In genomic region chr16:80369559-80369958, GRCh38 we compare ENCODE assay signal across 8 cellular contexts.
A peak's percentile ranks its signal among the peaks of the same experiment; 100 is the strongest.
DNase-seq lines count a peak whose midpoint lies in the region; ATAC-seq and TF ChIP-seq lines count a peak whose summit lies in the region.

No MANE protein-coding gene starts in this region.

- no peak overlapping the region for H3K9ac ChIP-seq in neuronal stem cell (ENCODE audit: low read depth, low read length, poor library complexity)

- H3K9me3 ChIP-seq in Peyer's patch (no peaks in the 10 kb centered on the region), neuronal stem cell (replicated peaks in 1 of 2; ENCODE audit: control insufficient read depth in 2 of 2, insufficient read depth in 1 of 2, low read depth in 1 of 2, low read length in 2 of 2) (peaks cover 0 to 8% of the 10 kb centered on the region in 2 donors)

- no peak overlapping the region for H2AK5ac ChIP-seq in neuronal stem cell (ENCODE audit: low read depth, low read length)

- no CpG with 5 or more reads among the region's 6 CpGs for WGBS in neuronal stem cell (ENCODE audit: extremely low coverage in 2 of 2, insufficient read length in 2 of 2, insufficient replicate concordance in 1 of 2), 2 donors

- no peak overlapping the region for H3K4ac ChIP-seq in neuronal stem cell (ENCODE audit: low read length)

- no peak for TF ChIP-seq POLR2A in Peyer's patch (IDR thresholded peaks at IDR 0.05)

- H3K18ac ChIP-seq in neuronal stem cell (ENCODE audit: low read length): no peak overlapping the region

- H3K4me2 ChIP-seq in neuronal stem cell (ENCODE audit: insufficient read depth, low read length, poor library complexity, severe bottlenecking): no peak overlapping the region

- H2BK120ac ChIP-seq in neuronal stem cell (ENCODE audit: low read depth, low read length): no peak overlapping the region

- H3K14ac ChIP-seq in neuronal stem cell (ENCODE audit: low read length): no peak overlapping the region

- H3K4me1 ChIP-seq in Peyer's patch (no peaks in the 10 kb centered on the region), neuronal stem cell (ENCODE audit: control insufficient read depth in 2 of 2, insufficient read depth in 1 of 2, low read depth in 1 of 2, low read length in 2 of 2) (peaks cover 0 to 7% of the 10 kb centered on the region in 2 donors)

- H4K8ac ChIP-seq in neuronal stem cell (ENCODE audit: low read depth, low read length): no peak overlapping the region

- in situ Hi-C loops in GM13977 (cut with MboI; ENCODE audit: low pct_unique_long_range_greater_than_20kb, low sequenced_read_pairs, unreplicated experiment): no loop called here

- ATAC-seq in HG03139 (IDR thresholded peaks at IDR 0.05; ENCODE audit: unreplicated experiment): no peak

- no peak overlapping the region for H2BK15ac ChIP-seq in neuronal stem cell (ENCODE audit: low read length)

- H4K91ac ChIP-seq in neuronal stem cell (ENCODE audit: low read depth, low read length, poor library complexity): no peak overlapping the region

- no peak overlapping the region for H3K4me3 ChIP-seq in Peyer's patch
- H3K4me3 ChIP-seq in neuronal stem cell (ENCODE audit: low read length in 2 of 2): no peak overlapping the region

- peak; percentile 25 for TF ChIP-seq CTCF in GM13977 (IDR thresholded peaks at IDR 0.05; ENCODE audit: extremely low read depth, insufficient read depth, missing control alignments)
- peak in 4 of 6 experiments; percentile 22 to 71 (median 69) for TF ChIP-seq CTCF in Peyer's patch (IDR thresholded peaks at IDR 0.05)

- H3K27ac ChIP-seq in Peyer's patch (no peak overlapping the region), neuronal stem cell (replicated peaks; ENCODE audit: low read length) (no peak overlapping the region)

- no peak overlapping the region for H3K23ac ChIP-seq in neuronal stem cell (ENCODE audit: low read depth, low read length, poor library complexity)

- H3K36me3 ChIP-seq in Peyer's patch: no peaks in the 10 kb centered on the region
- no peaks in the 10 kb centered on the region for H3K36me3 ChIP-seq in neuronal stem cell (replicated peaks in 1 of 2; ENCODE audit: control insufficient read depth in 2 of 2, insufficient read depth in 2 of 2, low read length in 2 of 2)

- no peaks in the 10 kb centered on the region for H3K27me3 ChIP-seq in Peyer's patch
- H3K27me3 ChIP-seq in neuronal stem cell (ENCODE audit: control insufficient read depth in 3 of 3, insufficient read depth in 3 of 3, low read depth in 1 of 3, low read length in 3 of 3): no peaks in the 10 kb centered on the region

- DNase-seq in GM13977 (ENCODE audit: low spot score): no peak
- DNase-seq in Peyer's patch: peak in 1 of 3 donors; percentile 64
- peak; percentile 75 for DNase-seq in fibroblast of peridontal ligament (ENCODE audit: extremely low read depth)
- peak; percentile 59 for DNase-seq in neuronal stem cell (ENCODE audit: low spot score)
- DNase-seq in activated CD8-positive, alpha-beta memory T cell treated with anti-CD3 and anti-CD28 coated beads for 24 hours: no peak
- no peak for DNase-seq in activated CD4-positive, alpha-beta T cell treated with anti-CD3 and anti-CD28 coated beads for 1 hour
- no peak for DNase-seq in activated T-cell treated with anti-CD3 and anti-CD28 coated beads, Interleukin-2, amount 50 U/mL, for 48 hours

- H2BK5ac ChIP-seq in neuronal stem cell (ENCODE audit: low read length): no peak overlapping the region

- H3K79me1 ChIP-seq in neuronal stem cell (ENCODE audit: low read depth, low read length): no peaks in the 10 kb centered on the region

- no peak overlapping the region for H2BK12ac ChIP-seq in neuronal stem cell (ENCODE audit: low read length)

- no peak overlapping the region for H2AFZ ChIP-seq in neuronal stem cell (ENCODE audit: low read length)

Comparison
In these comparisons a context has a peak if more than half of its experiments do, and no peak if none do; other contexts are left out.
1. DNase-seq: peak in fibroblast of peridontal ligament (single experiment) and neuronal stem cell (single experiment); none in GM13977 (single experiment), activated CD8-positive, alpha-beta memory T cell treated with anti-CD3 and anti-CD28 coated beads for 24 hours (single experiment), activated CD4-positive, alpha-beta T cell treated with anti-CD3 and anti-CD28 coated beads for 1 hour (single experiment) and activated T-cell treated with anti-CD3 and anti-CD28 coated beads, Interleukin-2, amount 50 U/mL, for 48 hours (0 of 2).